ENCODE assay signal across 8 cellular contexts in genomic region chr17:17042381-17042736, GRCh38. TPM values are rescaled to one million over a fixed set of nuclear protein-coding genes. Genes with fewer than 3 reads are reported as not detected.
DNase-seq lines count a peak whose midpoint lies in the region; ATAC-seq and TF ChIP-seq lines count a peak whose summit lies in the region.

TSS of gene MPRIP (plus strand) at chr17:17042457. CDS start at chr17:17042849, 392 bp downstream.

- H3K9me3 Mint-ChIP-seq in Caco-2 (ENCODE audit: unreplicated experiment): no peaks in the 10 kb centered on the region

- H3K4me1 Mint-ChIP-seq in Caco-2 (ENCODE audit: low read depth, unreplicated experiment): peaks cover 35% of the 10 kb centered on the region

- H2BK20ac ChIP-seq in IMR-90 (ENCODE audit: low read depth, low read length): peak within 1 kb of the TSS; percentile 80; the same call in 1 of the 2 replicates

- BruUV-seq in Caco-2 (replicated peaks; lab: Mats Ljungman, UMichigan): no TSS peak
- no TSS peak for BruUV-seq in IMR-90 (replicated peaks; lab: Mats Ljungman, UMichigan)

- no peaks in the 10 kb centered on the region for H3K27me3 Mint-ChIP-seq in Caco-2 (ENCODE audit: insufficient read depth, unreplicated experiment)

- CTCF ChIA-PET in Caco-2 (lab: Charles Lee): interaction anchor here (2.3 to 4.8 kb wide), 2 partner anchors 14 to 21 kb away, joined by 10 to 29 read pairs; no protein-coding TSS in a partner anchor
- CTCF ChIA-PET in IMR-90 (lab: Yijun Ruan, JAX): no interaction called here

- H3K9me3 ChIP-seq in Caco-2: no peaks in the 10 kb centered on the region
- no peaks in the 10 kb centered on the region for H3K9me3 ChIP-seq in IMR-90 (ENCODE audit: control insufficient read depth, insufficient read depth, low read length)
- no peaks in the 10 kb centered on the region for H3K9me3 ChIP-seq in mesodermal cell (ENCODE audit: control insufficient read depth, low read length)
- H3K9me3 ChIP-seq in uterus: no peaks in the 10 kb centered on the region

- POLR2A ChIA-PET in Caco-2 (lab: Charles Lee): interaction anchor here (2.7 to 3.0 kb wide), 2 partner anchors 14 to 21 kb away, joined by 22 to 23 read pairs; no protein-coding TSS in a partner anchor
- POLR2A ChIA-PET in IMR-90 (lab: Charles Lee; ENCODE audit: unreplicated experiment): no interaction called here

- peaks cover 4 to 44% of the 10 kb centered on the region in 2 experiments; a peak in 2 of 4 replicates for H3K79me1 ChIP-seq in IMR-90 (ENCODE audit: low read depth in 1 of 2, low read length in 2 of 2)

- H3K36me3 ChIP-seq in Caco-2 (ENCODE audit: control insufficient read depth, insufficient read depth, low read length): no peaks in the 10 kb centered on the region
- H3K36me3 ChIP-seq in IMR-90 (ENCODE audit: control insufficient read depth, insufficient read depth, low read length): no peaks in the 10 kb centered on the region
- peaks cover 5% of the 10 kb centered on the region for H3K36me3 ChIP-seq in mesodermal cell (ENCODE audit: control insufficient read depth, insufficient read depth, low read length)
- no peaks in the 10 kb centered on the region for H3K36me3 ChIP-seq in uterus

- H2BK120ac ChIP-seq in IMR-90 (ENCODE audit: low read depth, low read length): peak within 1 kb of the TSS; percentile 84

- peaks cover 16% of the 10 kb centered on the region for H3K36me3 Mint-ChIP-seq in Caco-2 (ENCODE audit: insufficient read depth, unreplicated experiment)

- peak within 1 kb of the TSS; percentile 99 for H3K23ac ChIP-seq in IMR-90 (ENCODE audit: low read depth, low read length)

- peak within 1 kb of the TSS; percentile 95 for H3K4me3 Mint-ChIP-seq in Caco-2 (ENCODE audit: unreplicated experiment)

- peak within 1 kb of the TSS; percentile 92 for H3K14ac ChIP-seq in IMR-90 (replicated peaks; ENCODE audit: low read depth, low read length)

- H3K4me1 ChIP-seq in Caco-2 (peaks cover 26% of the 10 kb centered on the region), IMR-90 (ENCODE audit: control insufficient read depth, insufficient read depth, low read length) (peaks cover 17% of the 10 kb centered on the region), mesodermal cell (ENCODE audit: control insufficient read depth, insufficient read depth, low read length, poor library complexity, severe bottlenecking) (peaks cover 24% of the 10 kb centered on the region), uterus (peaks cover 2 to 17% of the 10 kb centered on the region in 2 donors)

- H3K18ac ChIP-seq in IMR-90 (ENCODE audit: low read depth, low read length): peak within 1 kb of the TSS; percentile 49

- H3K27ac ChIP-seq in IMR-90 (ENCODE audit: insufficient read depth, low read length) (peak within 1 kb of the TSS; percentile 84), cingulate gyrus (ENCODE audit: low read depth, low read length) (peak within 1 kb of the TSS; percentile 65), mesodermal cell (ENCODE audit: low read depth, low read length, severe bottlenecking) (peak within 1 kb of the TSS; percentile 85), uterus (peak within 1 kb of the TSS; percentile 77 to 80)

- TF ChIP-seq CTCF in Caco-2 (IDR thresholded peaks at IDR 0.05; ENCODE audit: insufficient read depth in 1 of 2, low read depth in 1 of 2, low read length in 1 of 2, severe bottlenecking in 1 of 2, unreplicated experiment in 1 of 2) (no peak), IMR-90 (conservative IDR thresholded peaks at IDR 0.05; ENCODE audit: low read depth, low read length) (no peak), uterus (IDR thresholded peaks at IDR 0.05) (no peak)

- peaks cover 44% of the 10 kb centered on the region for H4K20me1 ChIP-seq in IMR-90 (ENCODE audit: insufficient read depth, low read length)

- TF ChIP-seq POLR2A in IMR-90 (IDR thresholded peaks at IDR 0.05; ENCODE audit: low read depth, low read length) (no peak), uterus (IDR thresholded peaks at IDR 0.05) (peak; percentile 5 to 33)

- H4K8ac ChIP-seq in IMR-90 (ENCODE audit: low read depth in 2 of 2, low read length in 2 of 2): peak within 1 kb of the TSS; percentile 13 to 69; a peak in 2 of 4 replicates

- in situ Hi-C loops in IMR-90 (cut with MboI; ENCODE audit: low sequenced_read_pairs): no loop called here

- peak within 1 kb of the TSS; percentile 90 for H2AFZ ChIP-seq in IMR-90 (replicated peaks; ENCODE audit: low read length, poor library complexity)

- H2AK9ac ChIP-seq in IMR-90 (replicated peaks; ENCODE audit: low read depth, low read length, poor library complexity): peak within 1 kb of the TSS; percentile 89

- no peak; the same call in 1 of the 2 replicates for ATAC-seq in IMR-90 (ENCODE audit: low read depth)
- ATAC-seq in GM21737 (IDR thresholded peaks at IDR 0.05; ENCODE audit: unreplicated experiment): no peak

- H2BK15ac ChIP-seq in IMR-90 (ENCODE audit: low read depth, low read length): peak within 1 kb of the TSS; percentile 39; the same call in 1 of the 3 replicates

- H3K4ac ChIP-seq in IMR-90 (ENCODE audit: low read depth, low read length): peak within 1 kb of the TSS; percentile 89

- H3K9me1 ChIP-seq in IMR-90 (ENCODE audit: insufficient read depth, low read length): peaks cover 13% of the 10 kb centered on the region

- peak within 1 kb of the TSS; percentile 73 for H3K56ac ChIP-seq in IMR-90 (ENCODE audit: extremely low read depth, insufficient read depth, low read length)

- TF ChIP-seq RAD21 in IMR-90 (IDR thresholded peaks at IDR 0.05; ENCODE audit: low read length): no peak

- H3K4me3 ChIP-seq in Caco-2 (ENCODE audit: low read depth, low read length) (peak within 1 kb of the TSS; percentile 92), IMR-90 (ENCODE audit: insufficient read depth, low read depth, low read length) (peak within 1 kb of the TSS; percentile 85), mesodermal cell (ENCODE audit: extremely low read depth, insufficient read depth, low read length, poor library complexity, severe bottlenecking) (peak within 1 kb of the TSS; percentile 63), uterus (peak within 1 kb of the TSS; percentile 54 to 55)

- intact Hi-C loops in Caco-2 (cut with micrococcal nuclease; ENCODE audit: unreplicated experiment) (loop anchor here (2.0 to 5.0 kb wide), 3 partner anchors 20 to 52 kb away; no protein-coding TSS in a partner anchor), IMR-90 (cut with micrococcal nuclease) (loop anchor here (5.0 kb wide), 1 partner anchor 110 kb away; no protein-coding TSS in a partner anchor), uterus (cut with DNase I; ENCODE audit: low total_unique reads) (no loop called here)

- peak within 1 kb of the TSS; percentile 94 for H3K4me2 ChIP-seq in IMR-90 (ENCODE audit: low read depth, low read length)

- H3K27ac Mint-ChIP-seq in Caco-2 (ENCODE audit: unreplicated experiment): peak within 1 kb of the TSS; percentile 87

- dilution Hi-C loops in IMR-90 (cut with HindIII; ENCODE audit: low sequenced_read_pairs, unreplicated experiment): no loop called here

- H3K27me3 ChIP-seq in Caco-2 (replicated peaks; ENCODE audit: control insufficient read depth, insufficient read depth, low read length) (no peaks in the 10 kb centered on the region), IMR-90 (ENCODE audit: control insufficient read depth, insufficient read depth, low read length) (no peaks in the 10 kb centered on the region), uterus (no peaks in the 10 kb centered on the region)

- H2BK5ac ChIP-seq in IMR-90 (ENCODE audit: low read depth, low read length, poor library complexity, severe bottlenecking): peak within 1 kb of the TSS; percentile 73

- peak within 1 kb of the TSS; percentile 24; the same call in 1 of the 2 replicates for H4K5ac ChIP-seq in IMR-90 (ENCODE audit: low read depth, low read length)

- 0% methylated on average over 24 of the region's 68 CpGs; no CpG with 5 or more reads in 1 of the 2 experiments for WGBS in IMR-90 (ENCODE audit: extremely low coverage in 2 of 2, insufficient read length in 1 of 2), 2 experiments
- 0% methylated on average over 9 to 38 of the region's 68 CpGs for WGBS in mesodermal cell (ENCODE audit: insufficient coverage in 2 of 2), 2 experiments

- no peak for DNase-seq in Caco-2
- no peak for DNase-seq in IMR-90
- no peak for DNase-seq in uterus
- DNase-seq in effector CD4-positive, alpha-beta T cell: no peak
- no peak for DNase-seq in DMS53 treated with DMSO at 0.1 percent for 48 hours (lab: John Stamatoyannopoulos, UW; ENCODE audit: unreplicated experiment)

- peak within 1 kb of the TSS; percentile 86 for H3K9ac ChIP-seq in IMR-90 (ENCODE audit: low read depth, low read length)

- H4K91ac ChIP-seq in IMR-90 (ENCODE audit: insufficient read depth, low read depth, low read length): peak within 1 kb of the TSS; percentile 52

- peak within 1 kb of the TSS; percentile 68 for H2AK5ac ChIP-seq in IMR-90 (ENCODE audit: low read depth, low read length)

TF ChIP-seq in IMR-90, 13 proteins besides CTCF, POLR2A, EP300 and RAD21 (continues in another document):
- TF ChIP-seq MAZ (IDR thresholded peaks at IDR 0.05; ENCODE audit: borderline replicate concordance, low read depth, low read length): no peak
- TF ChIP-seq SMC3 (IDR thresholded peaks at IDR 0.05; ENCODE audit: low read depth, low read length): no peak
- TF ChIP-seq ELK1 (IDR thresholded peaks at IDR 0.05; ENCODE audit: borderline replicate concordance, low read depth, low read length): no peak
- TF ChIP-seq CEBPB (IDR thresholded peaks at IDR 0.05; ENCODE audit: low read depth, low read length): no peak
- no peak for TF ChIP-seq CHD1 (IDR thresholded peaks at IDR 0.05; ENCODE audit: low read depth, low read length)
- no peak for TF ChIP-seq RFX5 (IDR thresholded peaks at IDR 0.05; ENCODE audit: low read depth, low read length)

RNA-seq across cellular contexts. Expression of gene MPRIP, which starts in this region (rescaled TPM):
- 284 and 311 TPM in 2 replicates for total RNA-seq in Caco-2 (2022)
- 111 and 113 TPM in 2 replicates for total RNA-seq in IMR-90 (2012; rRNA removed)
- polyA plus RNA-seq in IMR-90 (2012; rRNA removed): 147 and 149 TPM in 2 replicates
- polyA plus RNA-seq in IMR-90 (2012; cell fraction: cytosol; rRNA removed): 125 and 140 TPM in 2 replicates
- polyA plus RNA-seq in IMR-90 (2012; cell fraction: nucleus; rRNA removed; ENCODE audit: low replicate concordance): 139 TPM in 2 replicates
- polyA plus RNA-seq in mesodermal cell (2013, experiment 1 of 2): 152 TPM
- 137 TPM for polyA plus RNA-seq in mesodermal cell (2013, experiment 2 of 2)
- 100 to 1,000 TPM in 2 of 4 donors, 10 to 100 TPM in 2; 61.5 to 407 (median 103) TPM for total RNA-seq in uterus
